In genomic region chr5:112275671-112276070, GRCh38 we compare ENCODE assay signal across 19 cellular contexts.
A peak's percentile ranks its signal among the peaks of the same experiment; 100 is the strongest.
DNase-seq lines count a peak whose midpoint lies in the region; TF ChIP-seq lines count a peak whose summit lies in the region.
"Had no signal": no experiment of that assay in that cellular context is flagged by ENCODE, and none has a peak within 500 bp of the region (broad histone marks: within the 10 kb centered on the region; RNA-seq: fewer than 3 reads in every experiment).

No MANE protein-coding gene starts in this region.

- H3K27ac ChIP-seq in Karpas-422 (ENCODE audit: low read length), result peak overlapping the region; percentile 80
- peak overlapping the region; percentile 52 for H3K27ac ChIP-seq in OCI-LY3 (ENCODE audit: low read length)
- H3K27ac ChIP-seq: 22Rv1, BLaER1, C4-2B had no signal

- no peaks in the 10 kb centered on the region for H4K20me1 ChIP-seq in Karpas-422 (ENCODE audit: insufficient read depth, low read depth, low read length)
- no peaks in the 10 kb centered on the region for H4K20me1 ChIP-seq in OCI-LY3 (ENCODE audit: insufficient read depth, low read length)
- H4K20me1 ChIP-seq: BLaER1 had no signal

- no peak overlapping the region for H3K4me3 Mint-ChIP-seq in glutamatergic neuron (ENCODE audit: unreplicated experiment)
- H3K4me3 Mint-ChIP-seq: B cell; CD4-positive, CD25-positive, alpha-beta regulatory T cell; CD8-positive, alpha-beta T cell; HFFc6 had no signal

- H3K36me3 Mint-ChIP-seq in glutamatergic neuron (ENCODE audit: unreplicated experiment), result no peaks in the 10 kb centered on the region
- H3K36me3 Mint-ChIP-seq: CD4-positive, CD25-positive, alpha-beta regulatory T cell; CD8-positive, alpha-beta T cell had no signal

- no peaks in the 10 kb centered on the region for H3K9me2 ChIP-seq in Karpas-422 (replicated peaks; ENCODE audit: insufficient read depth, low read length)

- peaks cover 10% of the 10 kb centered on the region for H3K9me3 Mint-ChIP-seq in glutamatergic neuron (ENCODE audit: unreplicated experiment)
- H3K9me3 Mint-ChIP-seq: CD8-positive, alpha-beta T cell; HFFc6 had no signal

- H3K4me2 ChIP-seq in Karpas-422 (ENCODE audit: low read depth, low read length, poor library complexity, severe bottlenecking), result peak overlapping the region; percentile 44
- H3K4me2 ChIP-seq in OCI-LY3 (ENCODE audit: low read length), result peak overlapping the region; percentile 36; the same call in 1 of the 2 replicates
- H3K4me2 ChIP-seq: BLaER1 had no signal

- H3K27me3 ChIP-seq in Karpas-422 (ENCODE audit: low read length), result no peaks in the 10 kb centered on the region
- no peaks in the 10 kb centered on the region for H3K27me3 ChIP-seq in OCI-LY3 (ENCODE audit: low read depth, low read length)
- H3K27me3 ChIP-seq: BLaER1 had no signal

- H3K4me3 ChIP-seq in Karpas-422 (ENCODE audit: low read length) (no peak overlapping the region), OCI-LY3 (ENCODE audit: low read length) (no peak overlapping the region)
- H3K4me3 ChIP-seq: BLaER1, HAP-1 had no signal

- H2AFZ ChIP-seq in Karpas-422 (ENCODE audit: low read length) (no peak overlapping the region), OCI-LY3 (ENCODE audit: low read depth, low read length) (no peak overlapping the region)

- peaks cover 68% of the 10 kb centered on the region for H3K4me1 ChIP-seq in Karpas-422 (ENCODE audit: low read length)
- peaks cover 67% of the 10 kb centered on the region for H3K4me1 ChIP-seq in OCI-LY3 (ENCODE audit: low read length)
- H3K4me1 ChIP-seq: Caco-2, HAP-1 had no signal

- peaks cover 42% of the 10 kb centered on the region for H3K4me1 Mint-ChIP-seq in glutamatergic neuron (ENCODE audit: low read depth, unreplicated experiment)
- H3K4me1 Mint-ChIP-seq: B cell; CD4-positive, CD25-positive, alpha-beta regulatory T cell had no signal

- no peaks in the 10 kb centered on the region for H3K36me3 ChIP-seq in Karpas-422 (ENCODE audit: insufficient read depth, low read length)
- H3K36me3 ChIP-seq in OCI-LY3 (replicated peaks; ENCODE audit: low read depth, low read length), result no peaks in the 10 kb centered on the region
- H3K36me3 ChIP-seq: BLaER1, HAP-1 had no signal

- H3K79me2 ChIP-seq in Karpas-422 (ENCODE audit: low read length), result no peaks in the 10 kb centered on the region
- no peaks in the 10 kb centered on the region for H3K79me2 ChIP-seq in OCI-LY3 (ENCODE audit: low read length)

- DNase-seq in Karpas-422, result peak; percentile 66
- DNase-seq in NCI-H526 treated with DMSO at 0.1 percent for 48 hours (lab: John Stamatoyannopoulos, UW), result peak; percentile 25
- no peak for DNase-seq in glutamatergic neuron
- no peak for DNase-seq in GM19238 (ENCODE audit: insufficient read length, low spot score)
- no peak for DNase-seq in activated CD4-positive, alpha-beta T cell treated with anti-CD3 and anti-CD28 coated beads, Interleukin-2, amount 50 U/mL, for 4 hours
- no peak for DNase-seq in NCI-H128 (lab: John Stamatoyannopoulos, UW; ENCODE audit: unreplicated experiment)
- DNase-seq: Caco-2; CD4-positive, CD25-positive, alpha-beta regulatory T cell; CD8-positive, alpha-beta T cell; DMS153; DND-41; GOT3; HFFc6 had no signal

- H3K27me3 Mint-ChIP-seq in glutamatergic neuron (ENCODE audit: unreplicated experiment), result peaks cover 9% of the 10 kb centered on the region
- H3K27me3 Mint-ChIP-seq: B cell had no signal

- H3K9me3 ChIP-seq in Karpas-422 (ENCODE audit: low read length) (no peaks in the 10 kb centered on the region), OCI-LY3 (ENCODE audit: insufficient read depth, low read length) (no peaks in the 10 kb centered on the region)
- H3K9me3 ChIP-seq: BLaER1, Caco-2, HAP-1 had no signal

- H3K27ac Mint-ChIP-seq in glutamatergic neuron (ENCODE audit: unreplicated experiment), result peak overlapping the region; percentile 99
- H3K27ac Mint-ChIP-seq: B cell; CD4-positive, CD25-positive, alpha-beta regulatory T cell; CD8-positive, alpha-beta T cell; HFFc6 had no signal

- no peak for TF ChIP-seq CTCF in OCI-LY3 (IDR thresholded peaks at IDR 0.05; ENCODE audit: low read depth, low read length)
- no peak for TF ChIP-seq CTCF in glutamatergic neuron (IDR thresholded peaks at IDR 0.05; ENCODE audit: partially characterized antibody, unreplicated experiment)

- H3K9ac ChIP-seq in Karpas-422 (ENCODE audit: low read length), result no peak overlapping the region
- no peak overlapping the region for H3K9ac ChIP-seq in OCI-LY3 (ENCODE audit: low read length)
- H3K9ac ChIP-seq: BLaER1 had no signal

Comparison
In these comparisons a context has a peak if more than half of its experiments do, and no peak if none do; other contexts are left out.
1. DNase-seq: peak in Karpas-422 (single experiment) and NCI-H526 treated with DMSO at 0.1 percent for 48 hours (single experiment); none in glutamatergic neuron (single experiment), GM19238 (single experiment), activated CD4-positive, alpha-beta T cell treated with anti-CD3 and anti-CD28 coated beads, Interleukin-2, amount 50 U/mL, for 4 hours (0 of 2) and NCI-H128 (single experiment).